In the genomic region with DNA sequence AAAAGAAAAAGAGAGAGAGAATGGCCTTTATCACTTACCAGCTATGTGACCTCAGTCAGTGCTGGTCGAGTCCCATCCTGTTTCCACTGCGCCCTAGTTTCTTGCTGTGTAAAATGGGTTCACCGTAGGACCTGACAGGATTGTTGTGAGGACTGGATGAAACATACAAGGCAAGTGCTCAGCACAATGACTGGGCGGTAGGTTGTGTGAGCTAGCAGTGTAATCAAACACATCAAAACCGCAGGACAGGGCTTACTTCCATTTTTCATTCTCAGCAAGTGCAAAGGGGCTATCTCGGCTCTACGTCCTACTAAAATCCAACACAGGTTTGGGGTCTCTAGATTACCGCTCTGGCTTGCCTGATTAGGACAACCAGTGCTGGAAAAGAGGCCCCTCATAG, we compare ENCODE assay signal across 13 cellular contexts. TPM values are rescaled to one million over a fixed set of nuclear protein-coding genes. Genes with fewer than 3 reads are reported as not detected.
DNase-seq lines count a peak whose midpoint lies in the region; ATAC-seq and TF ChIP-seq lines count a peak whose summit lies in the region.
"Had no signal": no experiment of that assay in that cellular context is flagged by ENCODE, and none has a peak within 500 bp of the region (broad histone marks: within the 10 kb centered on the region; RNA-seq: fewer than 3 reads in every experiment).

No MANE protein-coding gene starts in this region.

- peak overlapping the region; percentile 73 for H3K9ac ChIP-seq in NT2/D1 (ENCODE audit: insufficient read length, low read depth)
- H3K9ac ChIP-seq: BLaER1 had no signal

- no peaks in the 10 kb centered on the region for H3K27me3 Mint-ChIP-seq in neural crest cell (ENCODE audit: low read depth)

- H3K4me3 ChIP-seq in NT2/D1 (ENCODE audit: insufficient read length, low read depth) (no peak overlapping the region), esophagus (ENCODE audit: low read depth in 1 of 2, low read length in 2 of 2) (no peak overlapping the region)
- H3K4me3 ChIP-seq: BLaER1, pancreas had no signal

- peak overlapping the region; percentile 97 for H3K27ac Mint-ChIP-seq in neural crest cell (ENCODE audit: unreplicated experiment)
- H3K27ac Mint-ChIP-seq: activated naive CD4-positive, alpha-beta T cell treated with anti-CD3 and anti-CD28 coated beads, Interleukin-2, amount 50 U/mL, for 72 hours had no signal

- DNase-seq in AG08396 (ENCODE audit: low spot score) = peak; percentile 13
- no peak for DNase-seq in NT2/D1 (ENCODE audit: low read depth, low spot score)
- DNase-seq in neural crest cell (ENCODE audit: low read depth, low spot score) = no peak
- DNase-seq in activated CD8-positive, alpha-beta memory T cell treated with anti-CD3 and anti-CD28 coated beads for 24 hours = no peak
- DNase-seq in NCI-H510A (lab: John Stamatoyannopoulos, UW) = no peak
- DNase-seq: stimulated activated CD8-positive, alpha-beta memory T cell treated with anti-CD3 and anti-CD28 coated beads, Interleukin-4, amount 100 ng/mL, for 48 hours; T1000 had no signal

- H3K9me3 ChIP-seq in NT2/D1 (ENCODE audit: insufficient read depth, low read length) (no peaks in the 10 kb centered on the region), esophagus (ENCODE audit: control insufficient read depth in 2 of 2, insufficient read depth in 1 of 2, low read depth in 1 of 2, low read length in 1 of 2) (no peaks in the 10 kb centered on the region)
- H3K9me3 ChIP-seq: BLaER1, pancreas had no signal

- 76 to 78% methylated on average over 8 of the region's 8 CpGs for WGBS in esophagus, 2 donors

- no peak for TF ChIP-seq CTCF in neural crest cell (conservative IDR thresholded peaks at IDR 0.05)

- no peak for ATAC-seq in GM21717 (IDR thresholded peaks at IDR 0.05; ENCODE audit: unreplicated experiment)
- no peak for ATAC-seq in GM21737 (IDR thresholded peaks at IDR 0.05; ENCODE audit: unreplicated experiment)

- peak overlapping the region; percentile 32 for H3K4me3 Mint-ChIP-seq in neural crest cell

- H3K4me1 ChIP-seq in NT2/D1 (ENCODE audit: insufficient read depth, insufficient read length) (peaks cover 9% of the 10 kb centered on the region), esophagus (ENCODE audit: control insufficient read depth in 2 of 2, insufficient read depth in 2 of 2, low read length in 1 of 2) (no peaks in the 10 kb centered on the region)
- H3K4me1 ChIP-seq: pancreas had no signal

- H3K9me3 Mint-ChIP-seq in neural crest cell = no peaks in the 10 kb centered on the region
- H3K9me3 Mint-ChIP-seq: activated naive CD4-positive, alpha-beta T cell treated with anti-CD3 and anti-CD28 coated beads, Interleukin-2, amount 50 U/mL, for 72 hours had no signal

- H3K27me3 ChIP-seq in NT2/D1 (ENCODE audit: insufficient read depth, insufficient read length) (no peaks in the 10 kb centered on the region), esophagus (ENCODE audit: control insufficient read depth in 1 of 2, insufficient read depth in 2 of 2, low read length in 2 of 2) (no peaks in the 10 kb centered on the region)
- H3K27me3 ChIP-seq: BLaER1, pancreas had no signal

- peaks cover 27% of the 10 kb centered on the region for H3K4me1 Mint-ChIP-seq in neural crest cell

- H3K36me3 ChIP-seq in NT2/D1 (ENCODE audit: insufficient read depth, insufficient read length, low read length) (no peaks in the 10 kb centered on the region), esophagus (ENCODE audit: control insufficient read depth in 2 of 2, insufficient read depth in 2 of 2, low read length in 1 of 2) (no peaks in the 10 kb centered on the region)
- H3K36me3 ChIP-seq: pancreas had no signal

- H3K27ac ChIP-seq in esophagus (ENCODE audit: low read depth in 2 of 2, low read length in 1 of 2) = peak overlapping the region; percentile 66 to 79
- H3K27ac ChIP-seq: BLaER1, pancreas had no signal

- no peaks in the 10 kb centered on the region for H3K36me3 Mint-ChIP-seq in neural crest cell (ENCODE audit: low read depth)
- H3K36me3 Mint-ChIP-seq: activated naive CD4-positive, alpha-beta T cell treated with anti-CD3 and anti-CD28 coated beads, Interleukin-2, amount 50 U/mL, for 72 hours had no signal

RNA-seq across cellular contexts. Expression of a gene that starts 36.4 kb away (rescaled TPM):
- 10 to 100 TPM; 10.0 to 18.0 TPM for polyA plus RNA-seq in esophagus
- 69.2 and 71.0 TPM in 2 replicates for total RNA-seq in neural crest cell

RNA-seq across cellular contexts. Expression of a gene that starts 50.2 kb away (rescaled TPM):
- 1 to 10 TPM; 7.6 to 8.5 TPM for polyA plus RNA-seq in esophagus
- 20.0 and 21.4 TPM in 2 replicates for total RNA-seq in neural crest cell

RNA-seq across cellular contexts. Expression of a gene that starts 50.3 kb away (rescaled TPM):
- 10 to 100 TPM in 1 of 2 donors, 1 to 10 TPM in 1; 8.2 to 18.3 TPM for polyA plus RNA-seq in esophagus
- 38.6 and 44.0 TPM in 2 replicates for total RNA-seq in neural crest cell
